Comparison of ENCODE assay signal across 8 cellular contexts in genomic region chr2:138502253-138503086, GRCh38.
DNase-seq lines count a peak whose midpoint lies in the region; ATAC-seq and TF ChIP-seq lines count a peak whose summit lies in the region.

No MANE protein-coding gene starts in this region.

- peak overlapping the region; percentile 74 for H3K4me3 ChIP-seq in epithelial cell of esophagus (ENCODE audit: low read length)
- peak overlapping the region; percentile 94 to 96 for H3K4me3 ChIP-seq in muscle layer of duodenum (ENCODE audit: low read depth in 1 of 2, low read length in 2 of 2)

- ATAC-seq in HG03175 (IDR thresholded peaks at IDR 0.05; ENCODE audit: unreplicated experiment), result peak; percentile 2
- ATAC-seq in GM21390 (IDR thresholded peaks at IDR 0.05; ENCODE audit: unreplicated experiment), result no peak
- ATAC-seq in HG02970 (IDR thresholded peaks at IDR 0.05; ENCODE audit: low FRiP score, unreplicated experiment), result no peak

- no peaks in the 10 kb centered on the region for H3K9me3 ChIP-seq in muscle layer of duodenum (ENCODE audit: control insufficient read depth in 1 of 2, low read length in 2 of 2)

- H3K27me3 ChIP-seq in muscle layer of duodenum (ENCODE audit: low read depth, low read length), result no peaks in the 10 kb centered on the region

- peaks cover 13 to 31% of the 10 kb centered on the region in 2 donors for H3K4me1 ChIP-seq in muscle layer of duodenum (ENCODE audit: control insufficient read depth in 1 of 2, insufficient read depth in 2 of 2, low read length in 2 of 2)

- H3K36me3 ChIP-seq in muscle layer of duodenum (ENCODE audit: control insufficient read depth in 1 of 2, insufficient read depth in 2 of 2, low read length in 2 of 2), result no peaks in the 10 kb centered on the region

- peak overlapping the region; percentile 85 for H3K27ac ChIP-seq in muscle layer of duodenum (ENCODE audit: low read length)

- DNase-seq in SIG-M5 treated with dmso at 0.1 percent for 504 hours (lab: John Stamatoyannopoulos, UW; ENCODE audit: unreplicated experiment) (peak; percentile 51), SIG-M5 (lab: John Stamatoyannopoulos, UW) (no peak), SW480 (ENCODE audit: low spot score) (peak; percentile 49), epithelial cell of esophagus (ENCODE audit: low read depth) (peak; percentile 48)

- TF ChIP-seq CTCF in epithelial cell of esophagus (IDR thresholded peaks at IDR 0.05; ENCODE audit: insufficient read depth, low read depth, low read length, missing control alignments), result no peak
